13 cellular contexts compared by ENCODE assay signal in genomic region chr11:48004456-48004855, GRCh38. TPM values are rescaled to one million over a fixed set of nuclear protein-coding genes. Genes with fewer than 3 reads are reported as not detected.
A peak's percentile ranks its signal among the peaks of the same experiment; 100 is the strongest.
DNase-seq lines count a peak whose midpoint lies in the region; ATAC-seq, FAIRE-seq and TF ChIP-seq lines count a peak whose summit lies in the region.
"Had no signal": no experiment of that assay in that cellular context is flagged by ENCODE, and none has a peak within 500 bp of the region (broad histone marks: within the 10 kb centered on the region; RNA-seq: fewer than 3 reads in every experiment).

No MANE protein-coding gene starts in this region.

- no peaks in the 10 kb centered on the region for H3K9me3 Mint-ChIP-seq in Calu3 (ENCODE audit: low read depth, unreplicated experiment)
- H3K9me3 Mint-ChIP-seq in activated CD8-positive, alpha-beta T cell treated with anti-CD3 and anti-CD28 coated beads, Interleukin-2, amount 10 ng/mL, durations not matched to agents 7 days and 5 days (ENCODE audit: insufficient read depth) = no peaks in the 10 kb centered on the region

- intact Hi-C loops in Calu3 (cut with micrococcal nuclease; ENCODE audit: unreplicated experiment) = no loop called here
- intact Hi-C loops in body of pancreas (cut with DNase I) = no loop called here
- intact Hi-C loops in posterior vena cava (cut with DNase I) = no loop called here

- H3K56ac ChIP-seq in mesendoderm (ENCODE audit: low read length) = peak overlapping the region; percentile 74

- no peak for TF ChIP-seq RAD21 in A549 (conservative IDR thresholded peaks at IDR 0.05 in 1 of 2, IDR thresholded peaks at IDR 0.05 in 1 of 2)

- H3K79me2 ChIP-seq in mesendoderm (ENCODE audit: control insufficient read depth, insufficient read depth, low read length) = peaks cover 16% of the 10 kb centered on the region

- TF ChIP-seq POLR2A in A549 (IDR thresholded peaks at IDR 0.05; ENCODE audit: low read length) (no peak), body of pancreas (IDR thresholded peaks at IDR 0.05) (no peak)

- H3K4me3 Mint-ChIP-seq in Calu3 (ENCODE audit: low read depth, unreplicated experiment) = no peak overlapping the region
- H3K4me3 Mint-ChIP-seq in activated CD8-positive, alpha-beta T cell treated with anti-CD3 and anti-CD28 coated beads, Interleukin-2, amount 10 ng/mL, durations not matched to agents 7 days and 5 days = peak overlapping the region; percentile 63

- H3K4me3 ChIP-seq in A549 (no peak overlapping the region), mesendoderm (ENCODE audit: low read length) (no peak overlapping the region), body of pancreas (no peak overlapping the region)
- H3K4me3 ChIP-seq: ovary had no signal

- peaks cover 59% of the 10 kb centered on the region for H3K4me1 Mint-ChIP-seq in Calu3 (ENCODE audit: low read depth, unreplicated experiment)
- peaks cover 86% of the 10 kb centered on the region for H3K4me1 Mint-ChIP-seq in activated CD8-positive, alpha-beta T cell treated with anti-CD3 and anti-CD28 coated beads, Interleukin-2, amount 10 ng/mL, durations not matched to agents 7 days and 5 days (ENCODE audit: low read depth)

- no peak overlapping the region for H4K8ac ChIP-seq in mesendoderm (ENCODE audit: low read depth, low read length)

- H2BK120ac ChIP-seq in mesendoderm (ENCODE audit: low read depth, low read length) = no peak overlapping the region

- H3K23ac ChIP-seq in mesendoderm (ENCODE audit: low read length) = no peak overlapping the region

- H3K4me2 ChIP-seq in A549 (peak overlapping the region; percentile 55), mesendoderm (ENCODE audit: low read length) (peak overlapping the region; percentile 11)

- TF ChIP-seq CTCF in A549 (IDR thresholded peaks at IDR 0.05) (no peak), Calu3 (IDR thresholded peaks at IDR 0.05; ENCODE audit: unreplicated experiment) (no peak), body of pancreas (IDR thresholded peaks at IDR 0.05) (no peak)

- H3K27ac ChIP-seq in A549 (peak overlapping the region; percentile 64 to 84), mesendoderm (ENCODE audit: low read depth, low read length) (no peak overlapping the region), body of pancreas (no peak overlapping the region)
- H3K27ac ChIP-seq: ovary had no signal

- H4K5ac ChIP-seq in mesendoderm (ENCODE audit: low read length) = no peak overlapping the region

- H3K4me1 ChIP-seq in A549 = peaks cover 96% of the 10 kb centered on the region
- peaks cover 8% of the 10 kb centered on the region for H3K4me1 ChIP-seq in mesendoderm (ENCODE audit: control insufficient read depth, low read depth, low read length)
- peaks cover 12% of the 10 kb centered on the region for H3K4me1 ChIP-seq in body of pancreas

- no peak overlapping the region for H3K18ac ChIP-seq in mesendoderm (ENCODE audit: low read length)

- H3K27me3 ChIP-seq in mesendoderm (ENCODE audit: insufficient read depth, low read length, poor library complexity) (no peaks in the 10 kb centered on the region), body of pancreas (no peaks in the 10 kb centered on the region)
- H3K27me3 ChIP-seq: ovary had no signal

- no peaks in the 10 kb centered on the region for H3K27me3 Mint-ChIP-seq in Calu3 (ENCODE audit: unreplicated experiment)
- H3K27me3 Mint-ChIP-seq in activated CD8-positive, alpha-beta T cell treated with anti-CD3 and anti-CD28 coated beads, Interleukin-2, amount 10 ng/mL, durations not matched to agents 7 days and 5 days (ENCODE audit: low read depth) = no peaks in the 10 kb centered on the region

- TF ChIP-seq EP300 in A549 (IDR thresholded peaks at IDR 0.05) = no peak

- DNase-seq in A549 (ENCODE audit: low read depth in 1 of 2, low spot score in 1 of 2) (no peak), Calu3 (no peak), mesendoderm (no peak), body of pancreas (no peak), posterior vena cava (ENCODE audit: low spot score) (no peak), UCSD-AML1 (lab: John Stamatoyannopoulos, UW; ENCODE audit: unreplicated experiment) (no peak)
- DNase-seq in activated CD8-positive, alpha-beta T cell treated with anti-CD3 and anti-CD28 coated beads, Interleukin-2, amount 10 ng/mL, durations not matched to agents 7 days and 5 days = no peak
- DNase-seq: anterior cingulate cortex, NCI-H146, NCI-H748 treated with DMSO at 0.1 percent for 48 hours, ovary had no signal

- 97% methylated on average over 2 of the region's 2 CpGs for WGBS in A549 (ENCODE audit: missing lambda C conversion rate)
- no CpG with 5 or more reads among the region's 2 CpGs for WGBS in mesendoderm (ENCODE audit: extremely low coverage, insufficient coverage, low lambda C conversion rate)
- 93 to 100% methylated on average over 2 of the region's 2 CpGs for WGBS in body of pancreas, 2 donors

- H2BK15ac ChIP-seq in mesendoderm (replicated peaks; ENCODE audit: low read depth) = no peak overlapping the region

- H3K9me3 ChIP-seq in A549 = no peaks in the 10 kb centered on the region
- H3K9me3 ChIP-seq in body of pancreas = no peaks in the 10 kb centered on the region
- H3K9me3 ChIP-seq: ovary had no signal

- peaks cover 4% of the 10 kb centered on the region for H3K36me3 Mint-ChIP-seq in Calu3 (ENCODE audit: insufficient read depth, unreplicated experiment)
- peaks cover 29% of the 10 kb centered on the region for H3K36me3 Mint-ChIP-seq in activated CD8-positive, alpha-beta T cell treated with anti-CD3 and anti-CD28 coated beads, Interleukin-2, amount 10 ng/mL, durations not matched to agents 7 days and 5 days (ENCODE audit: low read depth)

- H2BK5ac ChIP-seq in mesendoderm (ENCODE audit: low read length) = peak overlapping the region; percentile 55

- BruUV-seq in Calu3 (replicated peaks; lab: Mats Ljungman, UMichigan) = no TSS peak

- POLR2A ChIA-PET in A549 (lab: Yijun Ruan, JAX) = no interaction called here
- POLR2A ChIA-PET in activated CD8-positive, alpha-beta T cell treated with anti-CD3 and anti-CD28 coated beads, Interleukin-2, amount 10 ng/mL, durations not matched to agents 7 days and 5 days (lab: Charles Lee) = interaction anchor here (0.6 to 4.5 kb wide), 3 partner anchors 10 to 139 kb away, joined by 3 to 35 read pairs (median 4); no protein-coding TSS in a partner anchor

- peak overlapping the region; percentile 32 for H3K27ac Mint-ChIP-seq in Calu3 (ENCODE audit: unreplicated experiment)
- H3K27ac Mint-ChIP-seq in activated CD8-positive, alpha-beta T cell treated with anti-CD3 and anti-CD28 coated beads, Interleukin-2, amount 10 ng/mL, durations not matched to agents 7 days and 5 days = peak overlapping the region; percentile 95

- no peak for ATAC-seq in A549
- ATAC-seq in activated CD8-positive, alpha-beta T cell treated with anti-CD3 and anti-CD28 coated beads, Interleukin-2, amount 10 ng/mL, durations not matched to agents 7 days and 5 days = no peak
- no peak for ATAC-seq in GM21825 (IDR thresholded peaks at IDR 0.05; ENCODE audit: unreplicated experiment)
- no peak for ATAC-seq in body of pancreas
- ATAC-seq: left lobe of liver had no signal

- no peak overlapping the region for H3K4ac ChIP-seq in mesendoderm (ENCODE audit: low read depth, low read length)

- H3K79me1 ChIP-seq in mesendoderm (ENCODE audit: low read length) = peaks cover 19% of the 10 kb centered on the region

- peak overlapping the region; percentile 36 for H3K9ac ChIP-seq in mesendoderm (ENCODE audit: low read length)

- peak overlapping the region; percentile 64 for H2AK5ac ChIP-seq in mesendoderm (ENCODE audit: low read length)

- CTCF ChIA-PET in A549 (lab: Yijun Ruan, JAX) (interaction anchor here (0.6 to 3.8 kb wide), 5 partner anchors 10 to 113 kb away, joined by 3 to 13 read pairs (median 3); no protein-coding TSS in a partner anchor), Calu3 (lab: Charles Lee) (no interaction called here)
- CTCF ChIA-PET in activated CD8-positive, alpha-beta T cell treated with anti-CD3 and anti-CD28 coated beads, Interleukin-2, amount 10 ng/mL, durations not matched to agents 7 days and 5 days (lab: Charles Lee) = interaction anchor here (1.3 to 5.3 kb wide), 6 partner anchors 9 to 104 kb away, joined by 5 to 34 read pairs (median 17); no protein-coding TSS in a partner anchor

- no peaks in the 10 kb centered on the region for H3K36me3 ChIP-seq in mesendoderm (ENCODE audit: control insufficient read depth, insufficient read depth, low read length)
- no peaks in the 10 kb centered on the region for H3K36me3 ChIP-seq in body of pancreas (replicated peaks in 1 of 2; ENCODE audit: insufficient read depth in 1 of 2, low read depth in 2 of 2)
- H3K36me3 ChIP-seq: ovary had no signal

- FAIRE-seq in A549 (lab: Jason Lieb, UNC) = no peak

TF ChIP-seq in A549, 52 proteins besides CTCF, POLR2A, EP300 and RAD21:
- TF ChIP-seq TP53 (CRISPR knock-in tag; IDR thresholded peaks at IDR 0.05) (no peak), CHD4 (IDR thresholded peaks at IDR 0.05; ENCODE audit: borderline replicate concordance) (no peak), KDM1A (IDR thresholded peaks at IDR 0.05; ENCODE audit: low read depth) (no peak), RCOR1 (IDR thresholded peaks at IDR 0.05; ENCODE audit: low read depth, low read length) (no peak), FOSL2 (IDR thresholded peaks at IDR 0.05) (no peak), FOSL2 (CRISPR knock-in tag; IDR thresholded peaks at IDR 0.05) (no peak)
- TF ChIP-seq, protein P1, sequence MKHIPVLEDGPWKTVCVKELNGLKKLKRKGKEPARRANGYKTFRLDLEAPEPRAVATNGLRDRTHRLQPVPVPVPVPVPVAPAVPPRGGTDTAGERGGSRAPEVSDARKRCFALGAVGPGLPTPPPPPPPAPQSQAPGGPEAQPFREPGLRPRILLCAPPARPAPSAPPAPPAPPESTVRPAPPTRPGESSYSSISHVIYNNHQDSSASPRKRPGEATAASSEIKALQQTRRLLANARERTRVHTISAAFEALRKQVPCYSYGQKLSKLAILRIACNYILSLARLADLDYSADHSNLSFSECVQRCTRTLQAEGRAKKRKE (CRISPR knock-in tag; IDR thresholded peaks at IDR 0.05; ENCODE audit: low read depth) = no peak
- TF ChIP-seq, protein P2, sequence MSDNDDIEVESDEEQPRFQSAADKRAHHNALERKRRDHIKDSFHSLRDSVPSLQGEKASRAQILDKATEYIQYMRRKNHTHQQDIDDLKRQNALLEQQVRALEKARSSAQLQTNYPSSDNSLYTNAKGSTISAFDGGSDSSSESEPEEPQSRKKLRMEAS (IDR thresholded peaks at IDR 0.05) = no peak

RNA-seq across cellular contexts. Expression of gene PTPRJ, which starts 24.1 kb away (rescaled TPM):
- 30.3 and 46.2 TPM in 2 replicates for polyA plus RNA-seq in A549 (2011; rRNA removed)
- polyA plus RNA-seq in A549 (2012; cell fraction: cytosol; rRNA removed) = 15.4 and 22.0 TPM in 2 replicates
- polyA plus RNA-seq in A549 (2012; cell fraction: nucleus; rRNA removed) = 23.1 and 39.4 TPM in 2 replicates
- 47.0 to 55.6 TPM (median 50.5 TPM) in 3 replicates for polyA plus RNA-seq in A549 (2017; fragmentation: RNase III; extraction: RNeasy Plus Mini Kit Qiagen cat#74134 plus additional on column Dnase treatment)
- polyA minus RNA-seq in A549 (2011; rRNA and poly(A)+ RNA removed) = 62.1 and 63.5 TPM in 2 replicates
- 42.9 and 59.4 TPM in 2 replicates for total RNA-seq in Calu3 (2022)
- total RNA-seq in activated CD8-positive, alpha-beta T cell treated with anti-CD3 and anti-CD28 coated beads, Interleukin-2, amount 10 ng/mL, durations not matched to agents 7 days and 5 days = 10 to 100 TPM; 56.5 to 62.9 TPM
- 8.7 TPM for polyA plus RNA-seq in mesendoderm (2013, experiment 1 of 2)
- 8.4 TPM for polyA plus RNA-seq in mesendoderm (2013, experiment 2 of 2)
- 10 to 100 TPM; 10.9 to 17.1 TPM for total RNA-seq in body of pancreas
- 10 to 100 TPM; 17.4 to 19.7 TPM for total RNA-seq in posterior vena cava

Comparison
In these comparisons a context has a peak if more than half of its experiments do, and no peak if none do; other contexts are left out.
1. H3K27ac ChIP-seq: peak in A549 (2 of 2); none in mesendoderm (single experiment) and body of pancreas (0 of 4).